ENCODE assay signal across 1 cellular context in genomic region chr10:106904209-106904608, GRCh38.
TF ChIP-seq lines count a peak whose summit lies in the region.

No MANE protein-coding gene starts in this region.

TF ChIP-seq in WTC11, 78 proteins besides CTCF, POLR2A, EP300 and RAD21 (continued from another document):
- TF ChIP-seq AFF4 (CRISPR knock-in tag; IDR thresholded peaks at IDR 0.05; ENCODE audit: borderline replicate concordance) (no peak), ZNF416 (CRISPR knock-in tag; IDR thresholded peaks at IDR 0.05) (no peak), ZNF121 (CRISPR knock-in tag; IDR thresholded peaks at IDR 0.05) (no peak), FOXP4 (CRISPR knock-in tag; IDR thresholded peaks at IDR 0.05) (no peak), ZNF138 (CRISPR knock-in tag; conservative IDR thresholded peaks at IDR 0.05) (no peak), CDX4 (CRISPR knock-in tag; IDR thresholded peaks at IDR 0.05; ENCODE audit: borderline replicate concordance) (no peak), ZNF263 (CRISPR knock-in tag; IDR thresholded peaks at IDR 0.05; ENCODE audit: low read depth) (no peak), ZSCAN18 (CRISPR knock-in tag; IDR thresholded peaks at IDR 0.05) (no peak), PREB (CRISPR knock-in tag; IDR thresholded peaks at IDR 0.05; ENCODE audit: borderline replicate concordance) (no peak), GRHL2 (CRISPR knock-in tag; IDR thresholded peaks at IDR 0.05; ENCODE audit: insufficient replicate concordance, severe bottlenecking) (no peak), ZBTB43 (CRISPR knock-in tag; IDR thresholded peaks at IDR 0.05) (no peak), SP1 (CRISPR knock-in tag; conservative IDR thresholded peaks at IDR 0.05) (no peak), FOXP1 (CRISPR knock-in tag; IDR thresholded peaks at IDR 0.05; ENCODE audit: borderline replicate concordance) (no peak)
